ENCODE assay signal across 27 cellular contexts in the genomic region with DNA sequence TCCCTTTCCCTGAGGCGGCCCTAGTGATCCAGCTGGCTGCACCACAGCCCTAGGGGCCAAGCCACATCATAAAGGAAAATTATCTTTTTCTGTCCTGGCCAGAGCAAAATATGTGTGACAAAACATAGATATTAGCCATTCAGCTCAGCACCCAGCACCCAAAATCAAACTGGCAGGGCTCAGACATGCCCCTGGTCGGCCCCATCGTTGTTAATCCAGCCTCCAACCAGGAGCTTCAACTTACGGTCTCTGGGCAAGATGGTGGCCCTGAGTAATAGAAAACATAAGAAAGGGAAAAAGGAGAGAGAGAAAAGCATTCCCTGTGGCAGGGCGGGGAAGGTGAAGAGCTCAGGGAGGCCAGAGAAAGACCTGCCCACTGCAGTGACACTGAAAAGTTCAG.
"Had no signal": no experiment of that assay in that cellular context is flagged by ENCODE, and none has a peak within 500 bp of the region (broad histone marks: within the 10 kb centered on the region; RNA-seq: fewer than 3 reads in every experiment).

No MANE protein-coding gene starts in this region.

- FAIRE-seq: colon, endometrium, endothelial cell of umbilical vein, frontal cortex had no signal

- H3K27ac ChIP-seq: colonic mucosa, coronary artery, dorsolateral prefrontal cortex, epithelial cell of prostate, esophagus squamous epithelium, foreskin keratinocyte, gastrocnemius medialis, gastroesophageal sphincter, heart left ventricle had no signal

- DNase-seq: colonic mucosa; cortex of kidney; dermis blood vessel endothelial cell; dorsolateral prefrontal cortex; effector CD4-positive, alpha-beta T cell; effector CD8-positive, alpha-beta T cell; effector memory CD4-positive, alpha-beta T cell; effector memory CD8-positive, alpha-beta T cell; endodermal cell; erythroblast; esophagus squamous epithelium; foreskin fibroblast; foreskin keratinocyte; foreskin melanocyte; gastrocnemius medialis; glutamatergic neuron; head of caudate nucleus; heart left ventricle had no signal

- H3K27me3 ChIP-seq: colonic mucosa, dorsolateral prefrontal cortex, esophagus squamous epithelium, foreskin keratinocyte, gastrocnemius medialis, gastroesophageal sphincter, heart left ventricle had no signal

- H3K27ac Mint-ChIP-seq: dendritic cell treated with granulocyte-macrophage colony-stimulating factor and Interleukin-4, amounts not matched to agents 40 ng/mL and 50 ng/mL, for 4 days; effector memory CD8-positive, alpha-beta T cell; endodermal cell had no signal

- H3K4me1 ChIP-seq: colonic mucosa, esophagus squamous epithelium, foreskin keratinocyte, gastrocnemius medialis, gastroesophageal sphincter, heart left ventricle had no signal

- ATAC-seq: effector memory CD8-positive, alpha-beta T cell; esophagus mucosa; foreskin keratinocyte; gastrocnemius medialis; gastroesophageal sphincter; heart left ventricle had no signal

- H3K9me3 ChIP-seq: colonic mucosa, esophagus squamous epithelium, gastrocnemius medialis, gastroesophageal sphincter had no signal

- H3K4me3 ChIP-seq: colonic mucosa, coronary artery, dorsolateral prefrontal cortex, esophagus squamous epithelium, gastrocnemius medialis, gastroesophageal sphincter, heart left ventricle had no signal

- H3K36me3 ChIP-seq: colonic mucosa had no signal

- H3K4me3 Mint-ChIP-seq: dendritic cell treated with granulocyte-macrophage colony-stimulating factor and Interleukin-4, amounts not matched to agents 40 ng/mL and 50 ng/mL, for 4 days; effector memory CD8-positive, alpha-beta T cell; endodermal cell had no signal

- H3K9me3 Mint-ChIP-seq: dendritic cell treated with granulocyte-macrophage colony-stimulating factor and Interleukin-4, amounts not matched to agents 40 ng/mL and 50 ng/mL, for 4 days; effector memory CD8-positive, alpha-beta T cell had no signal
